ENCODE assay signal across 8 cellular contexts in the genomic region with DNA sequence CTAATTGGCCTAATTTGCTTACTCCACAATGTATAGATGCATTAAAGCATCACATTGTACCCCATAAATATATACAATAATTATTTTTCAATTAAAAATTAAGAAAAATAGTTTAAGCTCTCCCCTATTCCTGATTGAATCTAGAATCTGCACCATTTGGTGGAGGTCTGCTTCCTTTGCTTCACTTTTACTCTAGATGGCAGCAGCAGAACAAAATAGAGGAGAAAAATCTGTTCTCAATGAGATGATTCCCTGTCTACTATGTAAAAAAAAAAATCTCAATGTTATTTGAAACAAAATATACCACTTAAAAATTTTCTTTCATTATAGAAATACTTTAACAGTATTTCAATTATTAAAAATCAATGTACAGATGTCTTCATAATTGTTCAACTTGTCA.
DNase-seq lines count a peak whose midpoint lies in the region; ATAC-seq and TF ChIP-seq lines count a peak whose summit lies in the region.

No MANE protein-coding gene starts in this region.

- H3K4me3 ChIP-seq in choroid plexus epithelial cell (ENCODE audit: low read depth, low read length) (no peak overlapping the region), right cardiac atrium (ENCODE audit: low read length) (no peak overlapping the region)

- no peak overlapping the region for H3K27ac ChIP-seq in right cardiac atrium (ENCODE audit: low read length)

- intact Hi-C loops in cardiac septum (cut with DNase I) (loop anchor here (5.0 kb wide), 1 partner anchor 374 kb away; no protein-coding TSS in a partner anchor), right cardiac atrium (cut with DNase I) (loop anchor here in 3 of 4 donors (5.0 kb wide), 2 partner anchors 369 to 374 kb away; no protein-coding TSS in a partner anchor)

- peak; percentile 62 for TF ChIP-seq CTCF in choroid plexus epithelial cell (conservative IDR thresholded peaks at IDR 0.05; ENCODE audit: low read depth, low read length)

- DNase-seq in SHP77 (lab: John Stamatoyannopoulos, UW): peak; percentile 27 to 31
- no peak for DNase-seq in SHP77 treated with DMSO at 0.1 percent for 48 hours (lab: John Stamatoyannopoulos, UW)
- peak; percentile 93 for DNase-seq in NCI-H2107 treated with DMSO at 0.1 percent for 48 hours (lab: John Stamatoyannopoulos, UW; ENCODE audit: unreplicated experiment)
- peak; percentile 60 for DNase-seq in choroid plexus epithelial cell (ENCODE audit: low read depth)
- DNase-seq in renal cortical epithelial cell (ENCODE audit: low read depth): peak; percentile 29
- DNase-seq in cardiac septum (ENCODE audit: low spot score): no peak
- no peak for DNase-seq in right cardiac atrium

- no peaks in the 10 kb centered on the region for H3K9me3 ChIP-seq in right cardiac atrium (ENCODE audit: control insufficient read depth, low read length)

- H3K4me1 ChIP-seq in right cardiac atrium (ENCODE audit: control insufficient read depth, insufficient read depth, low read length): no peaks in the 10 kb centered on the region

- ATAC-seq in HG02763 (IDR thresholded peaks at IDR 0.05; ENCODE audit: unreplicated experiment) (no peak), right cardiac atrium (no peak)

- H3K27me3 ChIP-seq in right cardiac atrium (ENCODE audit: control insufficient read depth, insufficient read depth): no peaks in the 10 kb centered on the region

Comparison
In these comparisons a context has a peak if more than half of its experiments do, and no peak if none do; other contexts are left out.
1. DNase-seq: peak in SHP77 (2 of 2), NCI-H2107 treated with DMSO at 0.1 percent for 48 hours (single experiment), choroid plexus epithelial cell (single experiment) and renal cortical epithelial cell (single experiment); none in SHP77 treated with DMSO at 0.1 percent for 48 hours (single experiment), cardiac septum (single experiment) and right cardiac atrium (0 of 3).